In the genomic region with DNA sequence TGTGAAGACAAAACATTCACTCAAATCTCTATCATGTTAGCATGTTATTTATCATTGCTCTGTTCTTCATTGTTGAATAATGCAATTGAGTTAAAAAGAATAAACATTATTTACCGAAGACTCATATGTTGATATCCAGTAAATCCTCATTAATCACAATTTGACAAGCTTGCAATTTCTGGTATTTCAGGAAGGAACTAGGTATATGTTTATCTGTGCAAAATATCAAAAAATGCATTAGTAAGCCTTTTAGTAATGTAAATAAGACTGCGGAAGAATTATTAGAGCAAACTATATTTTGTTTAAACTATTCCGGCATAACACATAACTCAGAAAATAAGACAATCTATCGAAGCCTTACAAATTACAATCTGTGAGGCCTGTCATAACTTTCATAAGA, we compare ENCODE assay signal across 16 cellular contexts.
"Had no signal": no experiment of that assay in that cellular context is flagged by ENCODE, and none has a peak within 500 bp of the region (broad histone marks: within the 10 kb centered on the region; RNA-seq: fewer than 3 reads in every experiment).

No MANE protein-coding gene starts in this region.

- H3K27ac ChIP-seq: ascending aorta, KMS-11 had no signal

- H3K4me1 ChIP-seq: ascending aorta had no signal

- H3K4me2 ChIP-seq: KMS-11 had no signal

- H3K9me3 ChIP-seq: ascending aorta had no signal

- H3K36me3 ChIP-seq: ascending aorta had no signal

- H3K27me3 ChIP-seq: ascending aorta had no signal

- H3K4me3 ChIP-seq: ascending aorta had no signal

- DNase-seq: activated CD4-positive, alpha-beta T cell treated with anti-CD3 and anti-CD28 coated beads for 48 hours; activated CD4-positive, alpha-beta T cell treated with anti-CD3 and anti-CD28 coated beads, Interleukin-2, amount 50 U/mL, for 4 hours; activated CD4-positive, CD25-positive, alpha-beta regulatory T cell treated with anti-CD3 and anti-CD28 coated beads, Interleukin-2, amount 50 U/mL, for 72 hours; activated CD8-positive, alpha-beta memory T cell treated with anti-CD3 and anti-CD28 coated beads, Interleukin-2, amount 10 ng/mL, durations not matched to agents 7 days and 5 days; activated CD8-positive, alpha-beta T cell treated with anti-CD3 and anti-CD28 coated beads, Interleukin-2, amount 10 ng/mL, durations not matched to agents 7 days and 5 days; activated effector memory CD4-positive, alpha-beta T cell treated with Interleukin-2 at 50 U/mL for 16 hours; activated naive CD4-positive, alpha-beta T cell; activated T-cell treated with anti-CD3 and anti-CD28 coated beads, Interleukin-2, amount 50 U/mL, for 24 hours; amniotic stem cell; NCI-H1694 treated with DMSO at 0.1 percent for 48 hours; NCI-H2029 treated with DMSO at 0.1 percent for 48 hours; T-helper 17 cell; T-helper 9 cell had no signal

- ATAC-seq: activated CD8-positive, alpha-beta memory T cell treated with anti-CD3 and anti-CD28 coated beads, Interleukin-2, amount 10 ng/mL, durations not matched to agents 7 days and 5 days; activated CD8-positive, alpha-beta T cell treated with anti-CD3 and anti-CD28 coated beads, Interleukin-2, amount 10 ng/mL, durations not matched to agents 7 days and 5 days; T-helper 17 cell; WTC11 had no signal
